1 cellular context compared by ENCODE assay signal in genomic region chr17:41404024-41404651, GRCh38.
A peak's percentile ranks its signal among the peaks of the same experiment; 100 is the strongest.
TF ChIP-seq lines count a peak whose summit lies in the region.

No MANE protein-coding gene starts in this region.

TF ChIP-seq in HepG2, 621 proteins besides CTCF, POLR2A, EP300 and RAD21 (continued from another document and continues in another):
- TF ChIP-seq ATF4 (CRISPR knock-in tag; IDR thresholded peaks at IDR 0.05) (peak in 1 of 2 experiments; percentile 77; a peak in 2 of 4 replicates), ETV5 (CRISPR knock-in tag; IDR thresholded peaks at IDR 0.05; ENCODE audit: borderline replicate concordance) (peak; percentile 10; the same call in 1 of the 2 replicates), GATAD2A (CRISPR knock-in tag; IDR thresholded peaks at IDR 0.05) (peak; percentile 36; the same call in 1 of the 2 replicates), ZNF670 (CRISPR knock-in tag; IDR thresholded peaks at IDR 0.05; ENCODE audit: borderline replicate concordance) (no peak), ZFP91 (CRISPR knock-in tag; IDR thresholded peaks at IDR 0.05; ENCODE audit: borderline replicate concordance) (no peak), XRCC5 (optimal IDR thresholded peaks at IDR 0.05; ENCODE audit: low read length) (peak; percentile 54), ZFP1 (CRISPR knock-in tag; IDR thresholded peaks at IDR 0.05) (no peak), MED1 (CRISPR knock-in tag; IDR thresholded peaks at IDR 0.05) (0 out of 2 replicates have a peak, but pooled peaks have one; percentile 30), RXRA (CRISPR knock-in tag; IDR thresholded peaks at IDR 0.05) (peak; percentile 85; the same call in 1 of the 2 replicates), HMG20A (CRISPR knock-in tag; IDR thresholded peaks at IDR 0.05; ENCODE audit: borderline replicate concordance) (peak; percentile 89), ZZZ3 (CRISPR knock-in tag; IDR thresholded peaks at IDR 0.05; ENCODE audit: borderline replicate concordance) (no peak), NFIC (IDR thresholded peaks at IDR 0.05; ENCODE audit: low read length) (0 out of 2 replicates have a peak, but pooled peaks have one; percentile 43), RARA (CRISPR knock-in tag; IDR thresholded peaks at IDR 0.05) (peak; percentile 90), ZNF644 (CRISPR knock-in tag; IDR thresholded peaks at IDR 0.05; ENCODE audit: low read depth) (peak; percentile 56; the same call in 1 of the 2 replicates), NCOA2 (CRISPR knock-in tag; IDR thresholded peaks at IDR 0.05) (peak; percentile 58; the same call in 1 of the 2 replicates), ZNF460 (CRISPR knock-in tag; IDR thresholded peaks at IDR 0.05; ENCODE audit: borderline replicate concordance) (no peak), ZNF382 (CRISPR knock-in tag; IDR thresholded peaks at IDR 0.05; ENCODE audit: borderline replicate concordance) (no peak), JUNB (CRISPR knock-in tag; IDR thresholded peaks at IDR 0.05; ENCODE audit: borderline replicate concordance) (peak; percentile 85), IRF2 (CRISPR knock-in tag; IDR thresholded peaks at IDR 0.05) (no peak), SOX5 (CRISPR knock-in tag; IDR thresholded peaks at IDR 0.05; ENCODE audit: borderline replicate concordance) (peak; percentile 95), TBX3 (IDR thresholded peaks at IDR 0.05; ENCODE audit: borderline replicate concordance) (peak; percentile 83), BHLHE40 (IDR thresholded peaks at IDR 0.05; ENCODE audit: low read length) (peak; percentile 66), FOXA3 (CRISPR knock-in tag; IDR thresholded peaks at IDR 0.05) (peak; percentile 71), CEBPG (CRISPR knock-in tag; IDR thresholded peaks at IDR 0.05) (peak; percentile 19; the same call in 1 of the 2 replicates), SAP130 (CRISPR knock-in tag; IDR thresholded peaks at IDR 0.05; ENCODE audit: low read depth) (peak; percentile 61), ATF1 (CRISPR knock-in tag; IDR thresholded peaks at IDR 0.05) (no peak), JUN (CRISPR knock-in tag; IDR thresholded peaks at IDR 0.05) (peak; percentile 88), SRF (IDR thresholded peaks at IDR 0.05; ENCODE audit: low read depth, low read length) (peak; percentile 88; the same call in 1 of the 2 replicates), ZMAT3 (CRISPR knock-in tag; conservative IDR thresholded peaks at IDR 0.05) (no peak), RXRB (CRISPR knock-in tag; IDR thresholded peaks at IDR 0.05; ENCODE audit: borderline replicate concordance) (peak; percentile 78)
- TF ChIP-seq, protein P1, sequence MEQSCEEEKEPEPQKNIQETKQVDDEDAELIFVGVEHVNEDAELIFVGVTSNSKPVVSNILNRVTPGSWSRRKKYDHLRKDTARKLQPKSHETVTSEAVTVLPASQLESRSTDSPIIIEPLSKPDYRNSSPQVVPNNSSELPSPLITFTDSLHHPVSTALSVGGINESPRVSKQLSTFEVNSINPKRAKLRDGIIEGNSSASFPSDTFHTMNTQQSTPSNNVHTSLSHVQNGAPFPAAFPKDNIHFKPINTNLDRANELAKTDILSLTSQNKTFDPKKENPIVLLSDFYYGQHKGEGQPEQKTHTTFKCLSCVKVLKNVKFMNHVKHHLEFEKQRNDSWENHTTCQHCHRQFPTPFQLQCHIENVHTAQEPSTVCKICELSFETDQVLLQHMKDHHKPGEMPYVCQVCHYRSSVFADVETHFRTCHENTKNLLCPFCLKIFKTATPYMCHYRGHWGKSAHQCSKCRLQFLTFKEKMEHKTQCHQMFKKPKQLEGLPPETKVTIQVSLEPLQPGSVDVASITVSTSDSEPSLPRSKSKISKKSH (CRISPR knock-in tag; IDR thresholded peaks at IDR 0.05; ENCODE audit: borderline replicate concordance): no peak
- TF ChIP-seq, protein P2, sequence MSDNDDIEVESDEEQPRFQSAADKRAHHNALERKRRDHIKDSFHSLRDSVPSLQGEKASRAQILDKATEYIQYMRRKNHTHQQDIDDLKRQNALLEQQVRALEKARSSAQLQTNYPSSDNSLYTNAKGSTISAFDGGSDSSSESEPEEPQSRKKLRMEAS (IDR thresholded peaks at IDR 0.05): no peak
- TF ChIP-seq, protein P3, sequence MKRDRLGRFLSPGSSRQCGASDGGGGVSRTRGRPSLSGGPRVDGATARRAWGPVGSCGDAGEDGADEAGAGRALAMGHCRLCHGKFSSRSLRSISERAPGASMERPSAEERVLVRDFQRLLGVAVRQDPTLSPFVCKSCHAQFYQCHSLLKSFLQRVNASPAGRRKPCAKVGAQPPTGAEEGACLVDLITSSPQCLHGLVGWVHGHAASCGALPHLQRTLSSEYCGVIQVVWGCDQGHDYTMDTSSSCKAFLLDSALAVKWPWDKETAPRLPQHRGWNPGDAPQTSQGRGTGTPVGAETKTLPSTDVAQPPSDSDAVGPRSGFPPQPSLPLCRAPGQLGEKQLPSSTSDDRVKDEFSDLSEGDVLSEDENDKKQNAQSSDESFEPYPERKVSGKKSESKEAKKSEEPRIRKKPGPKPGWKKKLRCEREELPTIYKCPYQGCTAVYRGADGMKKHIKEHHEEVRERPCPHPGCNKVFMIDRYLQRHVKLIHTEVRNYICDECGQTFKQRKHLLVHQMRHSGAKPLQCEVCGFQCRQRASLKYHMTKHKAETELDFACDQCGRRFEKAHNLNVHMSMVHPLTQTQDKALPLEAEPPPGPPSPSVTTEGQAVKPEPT (CRISPR knock-in tag; IDR thresholded peaks at IDR 0.05; ENCODE audit: low read depth): no peak
- TF ChIP-seq, protein P4, sequence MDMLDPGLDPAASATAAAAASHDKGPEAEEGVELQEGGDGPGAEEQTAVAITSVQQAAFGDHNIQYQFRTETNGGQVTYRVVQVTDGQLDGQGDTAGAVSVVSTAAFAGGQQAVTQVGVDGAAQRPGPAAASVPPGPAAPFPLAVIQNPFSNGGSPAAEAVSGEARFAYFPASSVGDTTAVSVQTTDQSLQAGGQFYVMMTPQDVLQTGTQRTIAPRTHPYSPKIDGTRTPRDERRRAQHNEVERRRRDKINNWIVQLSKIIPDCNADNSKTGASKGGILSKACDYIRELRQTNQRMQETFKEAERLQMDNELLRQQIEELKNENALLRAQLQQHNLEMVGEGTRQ (IDR thresholded peaks at IDR 0.05; ENCODE audit: low read depth, low read length): peak; percentile 27; the same call in 1 of the 2 replicates
- TF ChIP-seq, protein P4 (CRISPR knock-in tag; IDR thresholded peaks at IDR 0.05; ENCODE audit: borderline replicate concordance): no peak
- TF ChIP-seq, protein P5, sequence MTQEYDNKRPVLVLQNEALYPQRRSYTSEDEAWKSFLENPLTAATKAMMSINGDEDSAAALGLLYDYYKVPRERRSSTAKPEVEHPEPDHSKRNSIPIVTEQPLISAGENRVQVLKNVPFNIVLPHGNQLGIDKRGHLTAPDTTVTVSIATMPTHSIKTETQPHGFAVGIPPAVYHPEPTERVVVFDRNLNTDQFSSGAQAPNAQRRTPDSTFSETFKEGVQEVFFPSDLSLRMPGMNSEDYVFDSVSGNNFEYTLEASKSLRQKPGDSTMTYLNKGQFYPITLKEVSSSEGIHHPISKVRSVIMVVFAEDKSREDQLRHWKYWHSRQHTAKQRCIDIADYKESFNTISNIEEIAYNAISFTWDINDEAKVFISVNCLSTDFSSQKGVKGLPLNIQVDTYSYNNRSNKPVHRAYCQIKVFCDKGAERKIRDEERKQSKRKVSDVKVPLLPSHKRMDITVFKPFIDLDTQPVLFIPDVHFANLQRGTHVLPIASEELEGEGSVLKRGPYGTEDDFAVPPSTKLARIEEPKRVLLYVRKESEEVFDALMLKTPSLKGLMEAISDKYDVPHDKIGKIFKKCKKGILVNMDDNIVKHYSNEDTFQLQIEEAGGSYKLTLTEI (CRISPR knock-in tag; conservative IDR thresholded peaks at IDR 0.05): no peak
- TF ChIP-seq, protein P6, sequence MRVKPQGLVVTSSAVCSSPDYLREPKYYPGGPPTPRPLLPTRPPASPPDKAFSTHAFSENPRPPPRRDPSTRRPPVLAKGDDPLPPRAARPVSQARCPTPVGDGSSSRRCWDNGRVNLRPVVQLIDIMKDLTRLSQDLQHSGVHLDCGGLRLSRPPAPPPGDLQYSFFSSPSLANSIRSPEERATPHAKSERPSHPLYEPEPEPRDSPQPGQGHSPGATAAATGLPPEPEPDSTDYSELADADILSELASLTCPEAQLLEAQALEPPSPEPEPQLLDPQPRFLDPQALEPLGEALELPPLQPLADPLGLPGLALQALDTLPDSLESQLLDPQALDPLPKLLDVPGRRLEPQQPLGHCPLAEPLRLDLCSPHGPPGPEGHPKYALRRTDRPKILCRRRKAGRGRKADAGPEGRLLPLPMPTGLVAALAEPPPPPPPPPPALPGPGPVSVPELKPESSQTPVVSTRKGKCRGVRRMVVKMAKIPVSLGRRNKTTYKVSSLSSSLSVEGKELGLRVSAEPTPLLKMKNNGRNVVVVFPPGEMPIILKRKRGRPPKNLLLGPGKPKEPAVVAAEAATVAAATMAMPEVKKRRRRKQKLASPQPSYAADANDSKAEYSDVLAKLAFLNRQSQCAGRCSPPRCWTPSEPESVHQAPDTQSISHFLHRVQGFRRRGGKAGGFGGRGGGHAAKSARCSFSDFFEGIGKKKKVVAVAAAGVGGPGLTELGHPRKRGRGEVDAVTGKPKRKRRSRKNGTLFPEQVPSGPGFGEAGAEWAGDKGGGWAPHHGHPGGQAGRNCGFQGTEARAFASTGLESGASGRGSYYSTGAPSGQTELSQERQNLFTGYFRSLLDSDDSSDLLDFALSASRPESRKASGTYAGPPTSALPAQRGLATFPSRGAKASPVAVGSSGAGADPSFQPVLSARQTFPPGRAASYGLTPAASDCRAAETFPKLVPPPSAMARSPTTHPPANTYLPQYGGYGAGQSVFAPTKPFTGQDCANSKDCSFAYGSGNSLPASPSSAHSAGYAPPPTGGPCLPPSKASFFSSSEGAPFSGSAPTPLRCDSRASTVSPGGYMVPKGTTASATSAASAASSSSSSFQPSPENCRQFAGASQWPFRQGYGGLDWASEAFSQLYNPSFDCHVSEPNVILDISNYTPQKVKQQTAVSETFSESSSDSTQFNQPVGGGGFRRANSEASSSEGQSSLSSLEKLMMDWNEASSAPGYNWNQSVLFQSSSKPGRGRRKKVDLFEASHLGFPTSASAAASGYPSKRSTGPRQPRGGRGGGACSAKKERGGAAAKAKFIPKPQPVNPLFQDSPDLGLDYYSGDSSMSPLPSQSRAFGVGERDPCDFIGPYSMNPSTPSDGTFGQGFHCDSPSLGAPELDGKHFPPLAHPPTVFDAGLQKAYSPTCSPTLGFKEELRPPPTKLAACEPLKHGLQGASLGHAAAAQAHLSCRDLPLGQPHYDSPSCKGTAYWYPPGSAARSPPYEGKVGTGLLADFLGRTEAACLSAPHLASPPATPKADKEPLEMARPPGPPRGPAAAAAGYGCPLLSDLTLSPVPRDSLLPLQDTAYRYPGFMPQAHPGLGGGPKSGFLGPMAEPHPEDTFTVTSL (CRISPR knock-in tag; IDR thresholded peaks at IDR 0.05; ENCODE audit: borderline replicate concordance): no peak
- TF ChIP-seq, protein P7, sequence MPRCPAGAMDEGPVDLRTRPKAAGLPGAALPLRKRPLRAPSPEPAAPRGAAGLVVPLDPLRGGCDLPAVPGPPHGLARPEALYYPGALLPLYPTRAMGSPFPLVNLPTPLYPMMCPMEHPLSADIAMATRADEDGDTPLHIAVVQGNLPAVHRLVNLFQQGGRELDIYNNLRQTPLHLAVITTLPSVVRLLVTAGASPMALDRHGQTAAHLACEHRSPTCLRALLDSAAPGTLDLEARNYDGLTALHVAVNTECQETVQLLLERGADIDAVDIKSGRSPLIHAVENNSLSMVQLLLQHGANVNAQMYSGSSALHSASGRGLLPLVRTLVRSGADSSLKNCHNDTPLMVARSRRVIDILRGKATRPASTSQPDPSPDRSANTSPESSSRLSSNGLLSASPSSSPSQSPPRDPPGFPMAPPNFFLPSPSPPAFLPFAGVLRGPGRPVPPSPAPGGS (CRISPR knock-in tag; IDR thresholded peaks at IDR 0.05): no peak
- TF ChIP-seq, protein P8, sequence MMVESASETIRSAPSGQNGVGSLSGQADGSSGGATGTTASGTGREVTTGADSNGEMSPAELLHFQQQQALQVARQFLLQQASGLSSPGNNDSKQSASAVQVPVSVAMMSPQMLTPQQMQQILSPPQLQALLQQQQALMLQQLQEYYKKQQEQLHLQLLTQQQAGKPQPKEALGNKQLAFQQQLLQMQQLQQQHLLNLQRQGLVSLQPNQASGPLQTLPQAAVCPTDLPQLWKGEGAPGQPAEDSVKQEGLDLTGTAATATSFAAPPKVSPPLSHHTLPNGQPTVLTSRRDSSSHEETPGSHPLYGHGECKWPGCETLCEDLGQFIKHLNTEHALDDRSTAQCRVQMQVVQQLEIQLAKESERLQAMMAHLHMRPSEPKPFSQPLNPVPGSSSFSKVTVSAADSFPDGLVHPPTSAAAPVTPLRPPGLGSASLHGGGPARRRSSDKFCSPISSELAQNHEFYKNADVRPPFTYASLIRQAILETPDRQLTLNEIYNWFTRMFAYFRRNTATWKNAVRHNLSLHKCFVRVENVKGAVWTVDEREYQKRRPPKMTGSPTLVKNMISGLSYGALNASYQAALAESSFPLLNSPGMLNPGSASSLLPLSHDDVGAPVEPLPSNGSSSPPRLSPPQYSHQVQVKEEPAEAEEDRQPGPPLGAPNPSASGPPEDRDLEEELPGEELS (CRISPR knock-in tag; IDR thresholded peaks at IDR 0.05): 0 out of 2 replicates have a peak, but pooled peaks have one; percentile 16
